ENCODE assay signal across 23 cellular contexts in genomic region chr21:21146587-21147373, GRCh38.
"Had no signal": no experiment of that assay in that cellular context is flagged by ENCODE, and none has a peak within 500 bp of the region (broad histone marks: within the 10 kb centered on the region; RNA-seq: fewer than 3 reads in every experiment).

No MANE protein-coding gene starts in this region.

- DNase-seq: activated CD4-positive, alpha-beta T cell treated with anti-CD3 and anti-CD28 coated beads for 48 hours; activated CD4-positive, alpha-beta T cell treated with anti-CD3 and anti-CD28 coated beads, Interleukin-2, amount 50 U/mL, for 4 hours; activated CD4-positive, CD25-positive, alpha-beta regulatory T cell treated with anti-CD3 and anti-CD28 coated beads, Interleukin-2, amount 50 U/mL, for 72 hours; activated CD8-positive, alpha-beta memory T cell treated with anti-CD3 and anti-CD28 coated beads, Interleukin-2, amount 50 U/mL, for 48 hours; activated CD8-positive, alpha-beta T cell treated with anti-CD3 and anti-CD28 coated beads, Interleukin-2, amount 10 ng/mL, durations not matched to agents 7 days and 5 days; activated naive CD4-positive, alpha-beta T cell treated with anti-CD3 and anti-CD28 coated beads, Interleukin-2, amount 50 U/mL, for 16 hours; activated naive CD8-positive, alpha-beta T cell treated with anti-CD3 and anti-CD28 coated beads, Interleukin-2, amount 10 ng/mL, durations not matched to agents 7 days and 5 days; activated T-cell treated with anti-CD3 and anti-CD28 coated beads, Interleukin-2, amount 50 U/mL, for 1 hour; adrenal gland; anterior cingulate cortex; Kasumi-1; NCI-H1048; NCI-H146; NCI-H187 treated with DMSO at 0.1 percent for 48 hours; NCI-H2081 treated with DMSO at 0.1 percent for 48 hours; NCI-H446 treated with DMSO at 0.1 percent for 48 hours; NCI-H524 treated with DMSO at 0.1 percent for 48 hours; NCI-H748 treated with DMSO at 0.1 percent for 48 hours; OCI-M1; Right ventricle myocardium superior; T-helper 17 cell; T-helper 9 cell had no signal

- H3K4me3 ChIP-seq: adrenal gland had no signal

- H3K27me3 ChIP-seq: adrenal gland had no signal

- H3K4me1 ChIP-seq: adrenal gland had no signal

- H3K9me3 ChIP-seq: adrenal gland had no signal

- H3K27ac ChIP-seq: adrenal gland, RWPE1 had no signal

- H3K36me3 ChIP-seq: adrenal gland had no signal
